ENCODE assay signal across 25 cellular contexts in the genomic region with DNA sequence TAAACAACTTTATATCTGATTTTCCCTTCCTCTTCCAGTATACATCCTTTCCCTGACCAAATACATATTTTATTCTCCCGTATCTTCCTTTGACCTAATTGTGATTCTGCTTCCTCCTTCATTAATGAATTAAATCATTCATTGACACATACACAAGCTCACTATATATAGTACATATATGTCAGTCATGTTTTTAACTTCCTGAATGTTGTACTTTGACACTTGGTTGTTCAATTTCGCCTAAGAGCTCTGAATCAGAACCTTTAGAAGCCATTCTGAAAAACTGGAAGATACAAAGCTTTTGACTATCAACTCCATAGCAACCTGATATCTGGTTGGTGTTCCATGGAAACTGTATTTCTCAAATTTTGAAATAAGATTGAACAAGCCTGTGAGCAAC.
"Had no signal": no experiment of that assay in that cellular context is flagged by ENCODE, and none has a peak within 500 bp of the region (broad histone marks: within the 10 kb centered on the region; RNA-seq: fewer than 3 reads in every experiment).

No MANE protein-coding gene starts in this region.

- H2AFZ ChIP-seq: hepatocyte had no signal

- H3K4me3 Mint-ChIP-seq: activated naive CD8-positive, alpha-beta T cell treated with anti-CD3 and anti-CD28 coated beads for 36 hours; activated T-cell treated with anti-CD3 and anti-CD28 coated beads, Interleukin-2, amount 50 U/mL, for 24 hours; naive thymus-derived CD4-positive, alpha-beta T cell; stimulated activated memory B cell treated with anti-CD40 and anti-IgM and Interleukin-4, amounts not matched to agents 10 μg/mL and 1 μg/mL and 100 μg/mL, for 72 hours had no signal

- H3K9me3 ChIP-seq: colonic mucosa, esophagus muscularis mucosa, left ventricle myocardium inferior, stomach, suprapubic skin, tibial nerve, uterus had no signal

- H3K4me3 ChIP-seq: colonic mucosa, esophagus muscularis mucosa, hepatocyte, left ventricle myocardium inferior, smooth muscle cell, stomach, suprapubic skin, tibial nerve, uterus had no signal

- H3K36me3 ChIP-seq: colonic mucosa, esophagus muscularis mucosa, left ventricle myocardium inferior, stomach, suprapubic skin, tibial nerve, uterus had no signal

- H3K27me3 Mint-ChIP-seq: activated T-cell treated with anti-CD3 and anti-CD28 coated beads, Interleukin-2, amount 50 U/mL, for 24 hours; stimulated activated memory B cell treated with anti-CD40 and anti-IgM and Interleukin-4, amounts not matched to agents 10 μg/mL and 1 μg/mL and 100 μg/mL, for 72 hours had no signal

- DNase-seq: activated CD4-positive, alpha-beta T cell treated with anti-CD3 and anti-CD28 coated beads for 1 hour; activated CD8-positive, alpha-beta memory T cell treated with anti-CD3 and anti-CD28 coated beads for 24 hours; activated CD8-positive, alpha-beta memory T cell treated with anti-CD3 and anti-CD28 coated beads, Interleukin-2, amount 50 U/mL, for 4 hours; activated naive CD4-positive, alpha-beta T cell treated with Interleukin-2 at 50 U/mL for 16 hours; activated naive CD8-positive, alpha-beta T cell treated with anti-CD3 and anti-CD28 coated beads for 36 hours; activated T-cell treated with anti-CD3 and anti-CD28 coated beads, Interleukin-2, amount 50 U/mL, for 24 hours; central memory CD4-positive, alpha-beta T cell; glutamatergic neuron; immature natural killer cell; left ventricle myocardium inferior; naive thymus-derived CD4-positive, alpha-beta T cell; stimulated activated CD4-positive, alpha-beta T cell treated with anti-CD3 and anti-CD28 coated beads, Interleukin-15, amount 100 ng/mL, for 24 hours; stomach; T-helper 9 cell; uterus had no signal

- H3K27me3 ChIP-seq: colonic mucosa, esophagus muscularis mucosa, hepatocyte, stomach, suprapubic skin, tibial nerve, uterus had no signal

- FAIRE-seq: astrocyte had no signal

- H3K4me1 ChIP-seq: colonic mucosa, uterus had no signal

- H3K4me2 ChIP-seq: hepatocyte, smooth muscle cell had no signal

- ATAC-seq: naive thymus-derived CD4-positive, alpha-beta T cell; sciatic nerve; stimulated activated memory B cell treated with anti-CD40 and anti-IgM and Interleukin-4, amounts not matched to agents 10 μg/mL and 1 μg/mL and 100 μg/mL, for 72 hours had no signal

- H3K36me3 Mint-ChIP-seq: immature natural killer cell; stimulated activated memory B cell treated with anti-CD40 and anti-IgM and Interleukin-4, amounts not matched to agents 10 μg/mL and 1 μg/mL and 100 μg/mL, for 72 hours had no signal

- H3K9me3 Mint-ChIP-seq: activated naive CD8-positive, alpha-beta T cell treated with anti-CD3 and anti-CD28 coated beads for 36 hours; activated T-cell treated with anti-CD3 and anti-CD28 coated beads, Interleukin-2, amount 50 U/mL, for 24 hours; activated T-helper 2 cell treated with anti-CD3 and anti-CD28 coated beads, Interferon-gamma antibody, Interleukin-2, Interleukin-4, amounts not matched to agents 10 μg/mL and 5 μg/mL and 100 μg/mL, durations not matched to agents 14 hours and 24 hours and 36 hours; immature natural killer cell; stimulated activated memory B cell treated with anti-CD40 and anti-IgM and Interleukin-4, amounts not matched to agents 10 μg/mL and 1 μg/mL and 100 μg/mL, for 72 hours had no signal

- H3K79me2 ChIP-seq: hepatocyte had no signal

- H3K27ac Mint-ChIP-seq: activated naive CD8-positive, alpha-beta T cell treated with anti-CD3 and anti-CD28 coated beads for 36 hours; activated T-cell treated with anti-CD3 and anti-CD28 coated beads, Interleukin-2, amount 50 U/mL, for 24 hours; activated T-helper 2 cell treated with anti-CD3 and anti-CD28 coated beads, Interferon-gamma antibody, Interleukin-2, Interleukin-4, amounts not matched to agents 10 μg/mL and 5 μg/mL and 100 μg/mL, durations not matched to agents 14 hours and 24 hours and 36 hours; immature natural killer cell; stimulated activated memory B cell treated with anti-CD40 and anti-IgM and Interleukin-4, amounts not matched to agents 10 μg/mL and 1 μg/mL and 100 μg/mL, for 72 hours had no signal

- H3K27ac ChIP-seq: colonic mucosa, esophagus muscularis mucosa, hepatocyte, left ventricle myocardium inferior, stomach, suprapubic skin, tibial nerve, uterus had no signal
